8 cellular contexts compared by ENCODE assay signal in the genomic region with DNA sequence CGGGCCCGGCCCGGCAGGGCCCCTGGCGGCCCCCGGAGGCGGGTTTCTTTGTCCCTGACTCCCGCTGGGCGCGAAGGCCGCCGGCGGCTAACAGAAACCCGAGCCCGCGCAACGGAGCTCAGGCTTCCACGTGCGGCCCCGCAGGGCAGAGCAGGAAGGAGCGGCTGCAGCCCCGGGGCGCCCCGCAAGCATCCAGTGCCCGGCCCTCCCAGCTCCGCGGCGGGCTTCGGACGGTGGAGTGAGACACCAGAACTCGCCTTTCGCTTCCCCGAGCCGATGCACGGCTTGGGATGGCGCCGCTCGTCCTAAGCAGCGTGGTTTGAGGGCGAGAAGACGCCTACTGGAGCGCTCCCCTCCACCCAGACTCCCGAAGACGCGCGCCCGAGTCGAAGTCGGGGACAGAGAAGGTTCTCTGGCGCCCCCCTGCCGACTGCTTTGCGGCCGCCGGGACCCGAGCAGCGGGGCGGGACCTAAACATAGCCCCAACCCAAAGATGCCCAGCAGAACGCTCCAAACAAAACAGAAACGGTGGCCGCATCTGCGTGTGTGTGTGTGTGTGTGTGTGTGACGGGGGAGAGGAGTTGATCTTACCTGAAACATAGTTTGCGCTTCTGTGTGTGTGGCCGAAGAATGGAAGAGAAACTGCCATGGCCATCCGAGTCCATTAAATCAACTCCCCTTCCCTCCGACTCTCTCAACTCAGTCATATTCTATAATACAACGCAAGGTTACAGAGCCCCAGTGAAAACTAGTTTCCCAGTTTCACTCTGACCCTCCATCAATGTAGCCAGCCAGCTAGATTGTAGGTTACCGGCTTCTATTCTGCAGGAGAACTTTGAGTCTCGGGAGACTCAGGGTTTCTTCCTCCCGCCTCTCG. TPM values are rescaled to one million over a fixed set of nuclear protein-coding genes. Genes with fewer than 3 reads are reported as not detected.
DNase-seq lines count a peak whose midpoint lies in the region; ATAC-seq and TF ChIP-seq lines count a peak whose summit lies in the region.

No MANE protein-coding gene starts in this region.

- H3K36me3 ChIP-seq in gastroesophageal sphincter, result no peaks in the 10 kb centered on the region

- DNase-seq in AML-193 (lab: John Stamatoyannopoulos, UW), result peak; percentile 30 to 31
- DNase-seq in OCI-M1 (lab: John Stamatoyannopoulos, UW), result peak; percentile 46
- DNase-seq in activated effector memory CD4-positive, alpha-beta T cell treated with anti-CD3 and anti-CD28 coated beads, Interleukin-2, amount 50 U/mL, for 16 hours, result peak; percentile 85
- peak; percentile 44 for DNase-seq in occipital lobe (lab: John Stamatoyannopoulos, UW)
- no peak for DNase-seq in OCI-M2 (lab: John Stamatoyannopoulos, UW; ENCODE audit: unreplicated experiment)

- no peak for TF ChIP-seq POLR2A in gastroesophageal sphincter (IDR thresholded peaks at IDR 0.05)

- peaks cover 0 to 65% (median 25%) of the 10 kb centered on the region in 3 donors for H3K4me1 ChIP-seq in gastroesophageal sphincter

- peak overlapping the region in 3 of 4 donors; percentile 52 to 80 (median 64) for H3K27ac ChIP-seq in gastroesophageal sphincter

- TF ChIP-seq EP300 in gastroesophageal sphincter (IDR thresholded peaks at IDR 0.05), result no peak

- H3K4me3 ChIP-seq in gastroesophageal sphincter, result peak overlapping the region; percentile 48 to 66

- ATAC-seq in GM18907 (IDR thresholded peaks at IDR 0.05; ENCODE audit: unreplicated experiment), result peak; percentile 45
- ATAC-seq in HG03175 (IDR thresholded peaks at IDR 0.05; ENCODE audit: unreplicated experiment), result peak; percentile 22
- peak; percentile 36 for ATAC-seq in gastroesophageal sphincter

- peak in 1 of 4 experiments; percentile 24 for TF ChIP-seq CTCF in gastroesophageal sphincter (IDR thresholded peaks at IDR 0.05)

- peaks cover 82% of the 10 kb centered on the region for H3K27me3 ChIP-seq in gastroesophageal sphincter

- 1 to 2% methylated on average over 10 to 15 of the region's 70 CpGs for WGBS in gastroesophageal sphincter (ENCODE audit: low coverage in 1 of 2), 2 donors

- no peaks in the 10 kb centered on the region for H3K9me3 ChIP-seq in gastroesophageal sphincter

RNA-seq across cellular contexts. Expression of a gene that starts 0.6 kb away (rescaled TPM):
- total RNA-seq in gastroesophageal sphincter (1 to 10 TPM in 3 of 4 donors, under 1 TPM in 1; 0.13 to 2.1 (median 1.3) TPM), occipital lobe (16.1 TPM)
